ENCODE assay signal across 8 cellular contexts in genomic region chr3:44712455-44713075, GRCh38. TPM values are rescaled to one million over a fixed set of nuclear protein-coding genes. Genes with fewer than 3 reads are reported as not detected.
DNase-seq lines count a peak whose midpoint lies in the region; ATAC-seq and TF ChIP-seq lines count a peak whose summit lies in the region.

ZNF502 (plus strand) TSS chr3:44712660; CDS start chr3:44720262, 7,602 bp downstream.

- TF ChIP-seq CTCF in AG04449 (IDR thresholded peaks at IDR 0.05; ENCODE audit: insufficient read depth, low read length, missing control alignments) (peak; percentile 2), HL-60 (IDR thresholded peaks at IDR 0.05; ENCODE audit: insufficient read depth, low read length) (no peak), heart right ventricle (IDR thresholded peaks at IDR 0.05) (peak in 8 of 9 donors; percentile 10 to 58 (median 44)), tibial nerve (IDR thresholded peaks at IDR 0.05) (peak in 4 of 5 experiments; percentile 11 to 54 (median 32))

- H3K27ac ChIP-seq in HL-60 (replicated peaks) (peak within 1 kb of the TSS; percentile 62), angular gyrus (ENCODE audit: low read depth, low read length) (peak within 1 kb of the TSS; percentile 59), heart right ventricle (peak within 1 kb of the TSS in 9 of 10 donors; percentile 41 to 82 (median 73)), tibial nerve (peak within 1 kb of the TSS in 2 of 4 donors; percentile 62 to 71)

- intact Hi-C loops in heart right ventricle (cut with DNase I), result loop anchor here in 4 of 10 donors (1.0 to 10.0 kb wide), 5 partner anchors 16 to 178 kb away; partner anchors contain the start of genes KIAA1143 (in 2 of the 4), KIF15 (in 2 of the 4) and ZNF501 (in 2 of the 4)
- intact Hi-C loops in posterior cingulate gyrus (cut with DNase I), result loop anchor here (1.0 kb wide), 2 partner anchors 17 to 49 kb away; partner anchors contain the start of genes KIAA1143, KIF15 and ZNF501

- peaks cover 0 to 12% (median 6%) of the 10 kb centered on the region in 9 donors for H3K4me1 ChIP-seq in heart right ventricle
- H3K4me1 ChIP-seq in tibial nerve, result peaks cover 0 to 8% (median 1%) of the 10 kb centered on the region in 4 donors

- H3K4me3 Mint-ChIP-seq in T-helper 1 cell treated with Interleukin-12 subunit alpha and Interleukin-12 subunit beta and Interleukin-4 antibody, amounts not matched to agents 30 μg/mL and 1 μg/mL, for 36 hours, result peak within 1 kb of the TSS; percentile 56

- peaks cover 1% of the 10 kb centered on the region for H3K4me1 Mint-ChIP-seq in T-helper 1 cell treated with Interleukin-12 subunit alpha and Interleukin-12 subunit beta and Interleukin-4 antibody, amounts not matched to agents 30 μg/mL and 1 μg/mL, for 36 hours (ENCODE audit: low read depth)

- POLR2A ChIA-PET in AG04449 (lab: Yijun Ruan, JAX), result interaction anchor here (1.0 to 1.1 kb wide), 2 partner anchors 17 to 49 kb away, joined by 4 to 7 read pairs; partner anchors contain the start of genes KIAA1143, KIF15 and ZNF501

- peaks cover 11% of the 10 kb centered on the region for H3K36me3 Mint-ChIP-seq in T-helper 1 cell treated with Interleukin-12 subunit alpha and Interleukin-12 subunit beta and Interleukin-4 antibody, amounts not matched to agents 30 μg/mL and 1 μg/mL, for 36 hours (ENCODE audit: low read depth)

- peak within 1 kb of the TSS; percentile 23 for H3K27ac Mint-ChIP-seq in T-helper 1 cell treated with Interleukin-12 subunit alpha and Interleukin-12 subunit beta and Interleukin-4 antibody, amounts not matched to agents 30 μg/mL and 1 μg/mL, for 36 hours

- H3K4me3 ChIP-seq in AG04449 (ENCODE audit: low read depth, low read length), result peak within 1 kb of the TSS; percentile 95
- peak within 1 kb of the TSS; percentile 82 for H3K4me3 ChIP-seq in HL-60 (replicated peaks; ENCODE audit: insufficient read depth, low read length)
- H3K4me3 ChIP-seq in heart right ventricle, result peak within 1 kb of the TSS; percentile 67 to 97 (median 83)
- peak within 1 kb of the TSS; percentile 47 to 66 (median 60) for H3K4me3 ChIP-seq in tibial nerve

- CTCF ChIA-PET in AG04449 (lab: Yijun Ruan, JAX), result interaction anchor here (0.9 to 2.2 kb wide), 4 partner anchors 27 to 205 kb away, joined by 3 to 6 read pairs (median 4); no protein-coding TSS in a partner anchor

- TF ChIP-seq POLR2A in tibial nerve (IDR thresholded peaks at IDR 0.05), result no peak

- H3K27me3 ChIP-seq in HL-60 (ENCODE audit: insufficient read depth, poor library complexity, severe bottlenecking) (no peaks in the 10 kb centered on the region), heart right ventricle (peaks cover 0 to 21% (median 5%) of the 10 kb centered on the region in 7 donors), tibial nerve (peaks cover 0 to 3% of the 10 kb centered on the region in 2 donors)

- H3K9me3 Mint-ChIP-seq in T-helper 1 cell treated with Interleukin-12 subunit alpha and Interleukin-12 subunit beta and Interleukin-4 antibody, amounts not matched to agents 30 μg/mL and 1 μg/mL, for 36 hours, result peaks cover 64% of the 10 kb centered on the region

- 1 to 2% methylated on average over 36 of the region's 36 CpGs for WGBS in heart right ventricle, 2 donors
- WGBS in tibial nerve, 2 donors, result 1 to 2% methylated on average over 28 to 32 of the region's 36 CpGs

- no peaks in the 10 kb centered on the region for H3K27me3 Mint-ChIP-seq in T-helper 1 cell treated with Interleukin-12 subunit alpha and Interleukin-12 subunit beta and Interleukin-4 antibody, amounts not matched to agents 30 μg/mL and 1 μg/mL, for 36 hours (ENCODE audit: low read depth)

- TF ChIP-seq EP300 in tibial nerve (IDR thresholded peaks at IDR 0.05), result peak in 1 of 2 donors; percentile 74

- ATAC-seq in heart right ventricle (peak; percentile 98 to 99 (median 98)), HG03439 (IDR thresholded peaks at IDR 0.05; ENCODE audit: unreplicated experiment) (no peak)

- peaks cover 0 to 37% (median 9%) of the 10 kb centered on the region in 9 donors for H3K36me3 ChIP-seq in heart right ventricle
- H3K36me3 ChIP-seq in tibial nerve, result peaks cover 0 to 39% (median 0%) of the 10 kb centered on the region in 3 donors

- H3K9me3 ChIP-seq in heart right ventricle, result peaks cover 0 to 69% (median 40%) of the 10 kb centered on the region in 11 donors
- peaks cover 0 to 50% (median 20%) of the 10 kb centered on the region in 4 donors for H3K9me3 ChIP-seq in tibial nerve

- DNase-seq in AG04449 (ENCODE audit: low read depth, low spot score) (peak; percentile 19), HL-60 (ENCODE audit: low read depth in 1 of 2, low spot score in 1 of 2) (peak; percentile 55 to 85), heart right ventricle (peak; percentile 87 to 91), posterior cingulate gyrus (peak; percentile 81 to 98 (median 92)), tibial nerve (ENCODE audit: low spot score in 2 of 2) (peak; percentile 63 to 78)

RNA-seq across cellular contexts. Expression of gene ZNF502, which starts in this region (rescaled TPM):
- total RNA-seq in heart right ventricle (1 to 10 TPM; 2.8 to 4.6 (median 3.5) TPM), tibial nerve (1 to 10 TPM; 3.7 to 8.1 (median 6.1) TPM)
- 1 to 10 TPM; 1.9 to 2.9 TPM for polyA plus RNA-seq in heart right ventricle

Comparison
In these comparisons a context has a peak if more than half of its experiments do, and no peak if none do; other contexts are left out.
1. DNase-seq: peak in every context shown above with its lines; median percentile 92 in posterior cingulate gyrus; 89 in heart right ventricle; 70 in tibial nerve; 70 in HL-60; 19 in AG04449.